ENCODE assay signal across 12 cellular contexts in genomic region chr11:70517996-70518907, GRCh38.
DNase-seq lines count a peak whose midpoint lies in the region; ATAC-seq and TF ChIP-seq lines count a peak whose summit lies in the region.
"Had no signal": no experiment of that assay in that cellular context is flagged by ENCODE, and none has a peak within 500 bp of the region (broad histone marks: within the 10 kb centered on the region; RNA-seq: fewer than 3 reads in every experiment).

No MANE protein-coding gene starts in this region.

- peaks cover 18% of the 10 kb centered on the region for H3K27me3 Mint-ChIP-seq in HFFc6 (ENCODE audit: insufficient read depth)
- peaks cover 23% of the 10 kb centered on the region for H3K27me3 Mint-ChIP-seq in CD4-positive, alpha-beta T cell

- H3K4me3 Mint-ChIP-seq in HFFc6: no peak overlapping the region
- H3K4me3 Mint-ChIP-seq in CD4-positive, alpha-beta T cell: no peak overlapping the region
- H3K4me3 Mint-ChIP-seq: CD4-positive, alpha-beta memory T cell had no signal

- H3K9me3 ChIP-seq in CD4-positive, alpha-beta T cell (ENCODE audit: control insufficient read depth, low read length): peaks cover 5% of the 10 kb centered on the region

- TF ChIP-seq CTCF in HFFc6 (IDR thresholded peaks at IDR 0.05): peak; percentile 24; the same call in 1 of the 2 replicates
- no peak for TF ChIP-seq CTCF in CD4-positive, alpha-beta T cell (IDR thresholded peaks at IDR 0.05)

- H3K27ac Mint-ChIP-seq in HFFc6: no peak overlapping the region
- H3K27ac Mint-ChIP-seq in CD4-positive, alpha-beta T cell: no peak overlapping the region
- H3K27ac Mint-ChIP-seq: CD4-positive, alpha-beta memory T cell had no signal

- H3K27me3 ChIP-seq in CD4-positive, alpha-beta T cell (ENCODE audit: control insufficient read depth, insufficient read depth, low read length): peaks cover 5% of the 10 kb centered on the region

- H3K27ac ChIP-seq in CD4-positive, alpha-beta T cell (ENCODE audit: low read depth, low read length): no peak overlapping the region

- POLR2A ChIA-PET in CD4-positive, alpha-beta T cell (lab: Charles Lee): no interaction called here

- ATAC-seq in left lobe of liver: no peak
- no peak for ATAC-seq in GM18907 (IDR thresholded peaks at IDR 0.05; ENCODE audit: unreplicated experiment)
- no peak for ATAC-seq in CD4-positive, alpha-beta T cell (ENCODE audit: poor library complexity)

- H3K36me3 Mint-ChIP-seq in HFFc6 (ENCODE audit: low read depth): peaks cover 4% of the 10 kb centered on the region; the same call in 1 of the 2 replicates
- no peaks in the 10 kb centered on the region for H3K36me3 Mint-ChIP-seq in CD4-positive, alpha-beta T cell (ENCODE audit: low read depth)
- H3K36me3 Mint-ChIP-seq: CD4-positive, alpha-beta memory T cell had no signal

- H3K9me3 Mint-ChIP-seq in HFFc6: peaks cover 7% of the 10 kb centered on the region
- H3K9me3 Mint-ChIP-seq in CD4-positive, alpha-beta T cell: peaks cover 6% of the 10 kb centered on the region

- 0 out of 2 replicates have a peak, but pooled peaks cover 7% of the 10 kb centered on the region for H3K4me1 Mint-ChIP-seq in HFFc6 (ENCODE audit: low read depth)
- no peaks in the 10 kb centered on the region for H3K4me1 Mint-ChIP-seq in CD4-positive, alpha-beta T cell (ENCODE audit: low read depth)
- H3K4me1 Mint-ChIP-seq: CD4-positive, alpha-beta memory T cell had no signal

- DNase-seq in AG08396 (ENCODE audit: low spot score) (peak; percentile 84), HFFc6 (peak; percentile 76), amniotic stem cell (lab: John Stamatoyannopoulos, UW) (peak; percentile 27), islet precursor cell (peak; percentile 69), left lobe of liver (ENCODE audit: low spot score) (no peak)
- DNase-seq in stimulated activated naive CD4-positive, alpha-beta T cell treated with Interleukin-2 at 50 U/mL for 16 hours (lab: John Stamatoyannopoulos, UW): no peak
- no peak for DNase-seq in CD4-positive, alpha-beta T cell
- DNase-seq: activated effector memory CD4-positive, alpha-beta T cell treated with anti-CD3 and anti-CD28 coated beads, Interleukin-2, amount 50 U/mL, for 16 hours; CD4-positive, alpha-beta memory T cell; effector CD4-positive, alpha-beta T cell; NCI-H1694 had no signal

- CTCF ChIA-PET in CD4-positive, alpha-beta T cell (lab: Charles Lee): no interaction called here

- intact Hi-C loops in CD4-positive, alpha-beta T cell (cut with DNase I, micrococcal nuclease): no loop called here

Comparison
In these comparisons a context has a peak if more than half of its experiments do, and no peak if none do; other contexts are left out.
1. DNase-seq: peak in AG08396 (single experiment), HFFc6 (single experiment), amniotic stem cell (single experiment) and islet precursor cell (single experiment); none in stimulated activated naive CD4-positive, alpha-beta T cell treated with Interleukin-2 at 50 U/mL for 16 hours (single experiment), left lobe of liver (single experiment) and CD4-positive, alpha-beta T cell (0 of 10).